In genomic region chr1:84427520-84428188, GRCh38 we compare ENCODE assay signal across 19 cellular contexts. TPM values are rescaled to one million over a fixed set of nuclear protein-coding genes. Genes with fewer than 3 reads are reported as not detected.
DNase-seq lines count a peak whose midpoint lies in the region; ATAC-seq, FAIRE-seq and TF ChIP-seq lines count a peak whose summit lies in the region.
"Had no signal": no experiment of that assay in that cellular context is flagged by ENCODE, and none has a peak within 500 bp of the region (broad histone marks: within the 10 kb centered on the region; RNA-seq: fewer than 3 reads in every experiment).

No MANE protein-coding gene starts in this region.

- H3K9me3 Mint-ChIP-seq in astrocyte (ENCODE audit: unreplicated experiment) = peaks cover 3% of the 10 kb centered on the region
- H3K9me3 Mint-ChIP-seq: activated naive CD4-positive, alpha-beta T cell treated with anti-CD3 and anti-CD28 coated beads, Interleukin-2, amount 50 U/mL, for 24 hours had no signal

- H3K27ac ChIP-seq in GM23248 = no peak overlapping the region
- no peak overlapping the region for H3K27ac ChIP-seq in astrocyte (ENCODE audit: low read depth, low read length)
- H3K27ac ChIP-seq: body of pancreas, parathyroid adenoma had no signal

- peak; percentile 71 for ATAC-seq in mucosa of descending colon
- ATAC-seq: body of pancreas had no signal

- no peak for TF ChIP-seq CTCF in astrocyte (IDR thresholded peaks at IDR 0.05; ENCODE audit: insufficient read depth, low read depth, low read length)
- TF ChIP-seq CTCF in mucosa of descending colon (IDR thresholded peaks at IDR 0.05) = no peak

- H3K4me2 ChIP-seq in GM23248 (ENCODE audit: unreplicated experiment) = no peak overlapping the region
- H3K4me2 ChIP-seq in astrocyte (ENCODE audit: low read length) = no peak overlapping the region

- H3K79me2 ChIP-seq in GM23248 (ENCODE audit: insufficient read depth) = no peaks in the 10 kb centered on the region
- no peaks in the 10 kb centered on the region for H3K79me2 ChIP-seq in astrocyte (ENCODE audit: insufficient read depth, low read length)
- H3K79me2 ChIP-seq: parathyroid adenoma had no signal

- in situ Hi-C loops in GM23248 (cut with MboI) = no loop called here

- no peaks in the 10 kb centered on the region for H4K20me1 ChIP-seq in GM23248 (ENCODE audit: insufficient read depth)
- no peaks in the 10 kb centered on the region for H4K20me1 ChIP-seq in astrocyte (ENCODE audit: insufficient read depth, low read length)

- H3K4me1 ChIP-seq in GM23248 (ENCODE audit: insufficient read depth) (no peaks in the 10 kb centered on the region), astrocyte (ENCODE audit: insufficient read depth, low read length) (peaks cover 8% of the 10 kb centered on the region), mucosa of descending colon (ENCODE audit: low read depth) (no peaks in the 10 kb centered on the region)
- H3K4me1 ChIP-seq: parathyroid adenoma had no signal

- intact Hi-C loops in mucosa of descending colon (cut with DNase I, micrococcal nuclease) = loop anchor here in 1 of 2 donors (10.0 kb wide), 1 partner anchor 503 kb away; no protein-coding TSS in a partner anchor

- H3K4me1 Mint-ChIP-seq in astrocyte (ENCODE audit: low read depth, unreplicated experiment) = no peaks in the 10 kb centered on the region
- H3K4me1 Mint-ChIP-seq: activated naive CD4-positive, alpha-beta T cell treated with anti-CD3 and anti-CD28 coated beads, Interleukin-2, amount 50 U/mL, for 24 hours had no signal

- no peaks in the 10 kb centered on the region for H3K27me3 Mint-ChIP-seq in astrocyte (ENCODE audit: low read depth, unreplicated experiment)
- H3K27me3 Mint-ChIP-seq: activated CD4-positive, alpha-beta T cell treated with anti-CD3 and anti-CD28 coated beads, Interleukin-2, amount 10 ng/mL, durations not matched to agents 7 days and 5 days; activated naive CD4-positive, alpha-beta T cell treated with anti-CD3 and anti-CD28 coated beads, Interleukin-2, amount 50 U/mL, for 24 hours; activated T-cell treated with anti-CD3 and anti-CD28 coated beads, Interleukin-2, amount 50 U/mL, for 24 hours had no signal

- peak; percentile 37 for DNase-seq in GM23248
- DNase-seq in LHCN-M2 (ENCODE audit: low read depth) = peak; percentile 29
- peak; percentile 61 for DNase-seq in astrocyte (ENCODE audit: low read depth)
- DNase-seq in mucosa of descending colon = no peak
- DNase-seq in Kasumi-1 (lab: John Stamatoyannopoulos, UW) = no peak
- no peak for DNase-seq in globus pallidus (ENCODE audit: low spot score)
- no peak for DNase-seq in OCI-M2 (lab: John Stamatoyannopoulos, UW; ENCODE audit: unreplicated experiment)
- DNase-seq: activated CD4-positive, alpha-beta T cell treated with anti-CD3 and anti-CD28 coated beads, Interleukin-2, amount 10 ng/mL, durations not matched to agents 7 days and 5 days; activated T-cell treated with anti-CD3 and anti-CD28 coated beads, Interleukin-2, amount 50 U/mL, for 24 hours; body of pancreas; erythroblast; NCI-H1930; stimulated activated CD4-positive, alpha-beta T cell treated with anti-CD3 and anti-CD28 coated beads, Interleukin-4, amount 100 ng/mL, for 24 hours had no signal

- no peaks in the 10 kb centered on the region for H3K9me3 ChIP-seq in GM23248 (ENCODE audit: low read depth)
- no peaks in the 10 kb centered on the region for H3K9me3 ChIP-seq in astrocyte (ENCODE audit: insufficient read depth, low read depth, low read length)
- peaks cover 3% of the 10 kb centered on the region for H3K9me3 ChIP-seq in mucosa of descending colon
- H3K9me3 ChIP-seq: body of pancreas had no signal

- H3K4me3 Mint-ChIP-seq in astrocyte (ENCODE audit: unreplicated experiment) = no peak overlapping the region
- H3K4me3 Mint-ChIP-seq: activated CD4-positive, alpha-beta T cell treated with anti-CD3 and anti-CD28 coated beads, Interleukin-2, amount 10 ng/mL, durations not matched to agents 7 days and 5 days; activated naive CD4-positive, alpha-beta T cell treated with anti-CD3 and anti-CD28 coated beads, Interleukin-2, amount 50 U/mL, for 24 hours; activated T-cell treated with anti-CD3 and anti-CD28 coated beads, Interleukin-2, amount 50 U/mL, for 24 hours had no signal

- H3K9me2 ChIP-seq in GM23248 (ENCODE audit: insufficient read depth) = no peaks in the 10 kb centered on the region

- H3K36me3 Mint-ChIP-seq in astrocyte (ENCODE audit: low read depth, unreplicated experiment) = no peaks in the 10 kb centered on the region

- no peak for FAIRE-seq in astrocyte (lab: Jason Lieb, UNC)
- FAIRE-seq: HTR-8/SVneo had no signal

- WGBS in GM23248 (ENCODE audit: low coverage in 1 of 2, low lambda C conversion rate in 2 of 2, missing lambda C conversion rate in 2 of 2), 2 experiments = 62 to 68% methylated on average over 4 of the region's 4 CpGs

- no peak overlapping the region for H2AFZ ChIP-seq in GM23248
- no peak overlapping the region for H2AFZ ChIP-seq in astrocyte (ENCODE audit: low read depth, low read length)
- H2AFZ ChIP-seq: parathyroid adenoma had no signal

- H3K4me3 ChIP-seq in GM23248 (no peak overlapping the region), astrocyte (ENCODE audit: insufficient read depth, low read depth, low read length) (no peak overlapping the region), mucosa of descending colon (no peak overlapping the region)
- H3K4me3 ChIP-seq: body of pancreas, lung had no signal

- H3K27ac Mint-ChIP-seq in astrocyte (ENCODE audit: unreplicated experiment) = no peak overlapping the region
- H3K27ac Mint-ChIP-seq: activated CD4-positive, alpha-beta T cell treated with anti-CD3 and anti-CD28 coated beads, Interleukin-2, amount 10 ng/mL, durations not matched to agents 7 days and 5 days; activated naive CD4-positive, alpha-beta T cell treated with anti-CD3 and anti-CD28 coated beads, Interleukin-2, amount 50 U/mL, for 24 hours; activated T-cell treated with anti-CD3 and anti-CD28 coated beads, Interleukin-2, amount 50 U/mL, for 24 hours had no signal

- H3F3A ChIP-seq in GM23248 (ENCODE audit: insufficient read depth) = no peaks in the 10 kb centered on the region

- H3K9ac ChIP-seq in GM23248 (no peak overlapping the region), astrocyte (ENCODE audit: low read length) (no peak overlapping the region)
- H3K9ac ChIP-seq: parathyroid adenoma had no signal

- H3K36me3 ChIP-seq in GM23248 (ENCODE audit: low read depth) (no peaks in the 10 kb centered on the region), astrocyte (ENCODE audit: insufficient read depth, low read length) (no peaks in the 10 kb centered on the region), mucosa of descending colon (ENCODE audit: low read depth) (no peaks in the 10 kb centered on the region)

- H3K27me3 ChIP-seq in GM23248 (replicated peaks; ENCODE audit: insufficient read depth) = no peaks in the 10 kb centered on the region
- no peaks in the 10 kb centered on the region for H3K27me3 ChIP-seq in astrocyte (ENCODE audit: insufficient read depth, low read length)
- H3K27me3 ChIP-seq: body of pancreas had no signal

RNA-seq across cellular contexts. Expression of gene DNASE2B, which starts 29.4 kb away (rescaled TPM):
- total RNA-seq in GM23248 (2014; rRNA removed; shearing (Covaris generic)) = not detected in 2 replicates
- not detected in 2 replicates for polyA plus RNA-seq in GM23248 (2016; fragmentation: Nextera tagmentation; extraction: Ambion mirVana)
- not detected in 2 replicates for total RNA-seq in LHCN-M2 (2014; rRNA removed)
- not detected for polyA plus RNA-seq in LHCN-M2 (2012)
- not detected in 2 replicates for total RNA-seq in astrocyte
- 1 to 10 TPM in 1 of 3 donors, under 1 TPM in 1, not detected in 1; 0.87 to 1.0 TPM for total RNA-seq in mucosa of descending colon
- total RNA-seq: activated CD4-positive, alpha-beta T cell treated with anti-CD3 and anti-CD28 coated beads, Interleukin-2, amount 10 ng/mL, durations not matched to agents 7 days and 5 days; body of pancreas; NCI-H460; temporal lobe had no signal

RNA-seq across cellular contexts. Expression of gene RPF1, which starts 51.4 kb away (rescaled TPM):
- 18.8 and 33.0 TPM in 2 replicates for total RNA-seq in GM23248 (2014; rRNA removed; shearing (Covaris generic))
- 29.6 and 32.6 TPM in 2 replicates for polyA plus RNA-seq in GM23248 (2016; fragmentation: Nextera tagmentation; extraction: Ambion mirVana)
- 46.4 and 46.8 TPM in 2 replicates for total RNA-seq in LHCN-M2 (2014; rRNA removed)
- 23.6 TPM for polyA plus RNA-seq in LHCN-M2 (2012)
- total RNA-seq in astrocyte = 26.3 and 30.1 TPM in 2 replicates
- total RNA-seq in mucosa of descending colon = 10 to 100 TPM; 24.3 to 28.8 (median 25.8) TPM

Comparison
In these comparisons a context has a peak if more than half of its experiments do, and no peak if none do; other contexts are left out.
1. DNase-seq: peak in GM23248 (single experiment), LHCN-M2 (single experiment) and astrocyte (single experiment); none in mucosa of descending colon (0 of 3), Kasumi-1 (0 of 2), globus pallidus (single experiment) and OCI-M2 (single experiment).